ENCODE assay signal across 9 cellular contexts in the genomic region with DNA sequence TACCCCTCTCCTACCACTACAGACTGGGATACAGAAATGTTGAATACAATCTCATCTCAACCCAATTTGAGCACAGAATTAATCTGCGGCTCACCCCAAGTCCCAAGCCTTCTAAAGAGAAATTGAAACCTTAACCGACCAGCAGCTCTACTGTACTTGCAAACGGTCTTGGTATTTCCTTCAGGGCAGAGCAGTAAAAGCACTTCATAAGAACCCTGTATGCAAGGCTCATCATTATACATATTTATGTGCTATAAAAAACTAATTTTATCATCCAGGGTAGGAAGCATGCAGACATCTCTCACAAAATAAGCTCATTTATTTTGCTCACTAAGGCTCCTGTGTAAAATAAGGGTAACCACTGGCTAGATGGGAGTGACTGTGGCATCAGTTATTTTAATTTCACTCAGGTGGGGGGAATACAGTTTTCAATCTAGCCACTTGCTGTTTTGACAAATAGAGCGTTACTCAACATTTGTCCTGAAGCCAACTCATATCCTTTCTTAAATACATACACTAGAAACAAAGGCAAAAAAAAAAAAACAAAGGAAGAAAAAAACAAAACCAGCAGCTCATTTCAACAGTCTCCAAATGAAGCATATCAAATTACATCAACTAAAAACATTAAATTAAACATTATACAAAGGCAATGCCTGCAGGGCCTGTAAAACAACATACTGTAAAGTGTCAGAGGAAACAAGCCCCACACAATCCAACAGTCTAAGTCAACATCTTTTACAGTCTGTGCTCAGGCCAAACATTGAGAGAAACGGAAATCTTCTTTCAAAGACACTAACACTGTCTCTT.
DNase-seq lines count a peak whose midpoint lies in the region; ATAC-seq and TF ChIP-seq lines count a peak whose summit lies in the region.
"Had no signal": no experiment of that assay in that cellular context is flagged by ENCODE, and none has a peak within 500 bp of the region (broad histone marks: within the 10 kb centered on the region; RNA-seq: fewer than 3 reads in every experiment).

No MANE protein-coding gene starts in this region.

- ATAC-seq in CD4-positive, CD25-positive, alpha-beta regulatory T cell (ENCODE audit: low read depth in 2 of 2) = no peak
- ATAC-seq in HG03342 (IDR thresholded peaks at IDR 0.05; ENCODE audit: unreplicated experiment) = no peak
- ATAC-seq in GM21723 (IDR thresholded peaks at IDR 0.05; ENCODE audit: unreplicated experiment) = no peak
- no peak for ATAC-seq in GM19452 (IDR thresholded peaks at IDR 0.05; ENCODE audit: unreplicated experiment)

- H3K36me3 Mint-ChIP-seq in CD4-positive, CD25-positive, alpha-beta regulatory T cell = peaks cover 10% of the 10 kb centered on the region
- peaks cover 6% of the 10 kb centered on the region for H3K36me3 Mint-ChIP-seq in T-helper 2 cell treated with Interferon-gamma antibody and Interleukin-4, amounts not matched to agents 5 μg/mL and 100 μg/mL, for 36 hours (ENCODE audit: low read depth)

- no peaks in the 10 kb centered on the region for H4K20me1 ChIP-seq in Loucy (ENCODE audit: insufficient read depth, low read length, poor library complexity, severe bottlenecking)

- no peak for TF ChIP-seq POLR2A in lower leg skin (IDR thresholded peaks at IDR 0.05)

- no peak for TF ChIP-seq CTCF in Loucy (conservative IDR thresholded peaks at IDR 0.05; ENCODE audit: low read length)
- TF ChIP-seq CTCF in lower leg skin (IDR thresholded peaks at IDR 0.05) = no peak

- H3K4me2 ChIP-seq in Loucy (ENCODE audit: low read depth, low read length, poor library complexity, severe bottlenecking) = peak overlapping the region; percentile 31

- no peaks in the 10 kb centered on the region for H3K79me2 ChIP-seq in Loucy (ENCODE audit: insufficient read depth, low read length)

- no peak overlapping the region for H2AFZ ChIP-seq in Loucy (ENCODE audit: low read length)

- no peaks in the 10 kb centered on the region for H3K9me3 ChIP-seq in CD4-positive, CD25-positive, alpha-beta regulatory T cell (ENCODE audit: control insufficient read depth in 2 of 2, low read length in 2 of 2)
- no peaks in the 10 kb centered on the region for H3K9me3 ChIP-seq in Loucy (ENCODE audit: insufficient read depth, low read depth, low read length)

- no peaks in the 10 kb centered on the region for H3F3A ChIP-seq in Loucy (ENCODE audit: low read depth)

- H3K27ac ChIP-seq in CD4-positive, CD25-positive, alpha-beta regulatory T cell (ENCODE audit: insufficient read depth, low read length, poor library complexity, severe bottlenecking) = peak overlapping the region; percentile 19

- 44 to 48% methylated on average over 5 of the region's 5 CpGs for WGBS in lower leg skin, 2 donors

- H3K9ac ChIP-seq in Loucy (ENCODE audit: low read depth, low read length, poor library complexity, severe bottlenecking) = peak overlapping the region; percentile 22

- H3K4me1 Mint-ChIP-seq in CD4-positive, CD25-positive, alpha-beta regulatory T cell = peaks cover 11 to 26% (median 19%) of the 10 kb centered on the region in 4 donors
- peaks cover 13% of the 10 kb centered on the region for H3K4me1 Mint-ChIP-seq in T-helper 2 cell treated with Interferon-gamma antibody and Interleukin-4, amounts not matched to agents 5 μg/mL and 100 μg/mL, for 36 hours (ENCODE audit: low read depth)

- peak overlapping the region; percentile 48 to 96 (median 87) for H3K27ac Mint-ChIP-seq in CD4-positive, CD25-positive, alpha-beta regulatory T cell
- peak overlapping the region; percentile 56 for H3K27ac Mint-ChIP-seq in T-helper 2 cell treated with Interferon-gamma antibody and Interleukin-4, amounts not matched to agents 5 μg/mL and 100 μg/mL, for 36 hours

- H3K36me3 ChIP-seq in CD4-positive, CD25-positive, alpha-beta regulatory T cell (ENCODE audit: control insufficient read depth, insufficient read depth, low read length) = peaks cover 8% of the 10 kb centered on the region
- H3K36me3 ChIP-seq in Loucy (ENCODE audit: insufficient read depth, low read length) = no peaks in the 10 kb centered on the region

- H3K27me3 Mint-ChIP-seq in CD4-positive, CD25-positive, alpha-beta regulatory T cell = no peaks in the 10 kb centered on the region
- no peaks in the 10 kb centered on the region for H3K27me3 Mint-ChIP-seq in T-helper 2 cell treated with Interferon-gamma antibody and Interleukin-4, amounts not matched to agents 5 μg/mL and 100 μg/mL, for 36 hours (ENCODE audit: low read depth)

- intact Hi-C loops in lower leg skin (cut with DNase I; ENCODE audit: low total_unique reads) = no loop called here

- no peaks in the 10 kb centered on the region for H3K27me3 ChIP-seq in CD4-positive, CD25-positive, alpha-beta regulatory T cell (ENCODE audit: control insufficient read depth, insufficient read depth, low read length)
- no peaks in the 10 kb centered on the region for H3K27me3 ChIP-seq in Loucy (ENCODE audit: insufficient read depth, low read length, poor library complexity, severe bottlenecking)

- no peaks in the 10 kb centered on the region for H3K4me1 ChIP-seq in CD4-positive, CD25-positive, alpha-beta regulatory T cell (ENCODE audit: control insufficient read depth, insufficient read depth, low read length, poor library complexity, severe bottlenecking)
- peaks cover 8% of the 10 kb centered on the region for H3K4me1 ChIP-seq in Loucy (ENCODE audit: insufficient read depth, low read length, poor library complexity, severe bottlenecking)

- peak overlapping the region; percentile 5 to 90 (median 64) for H3K4me3 Mint-ChIP-seq in CD4-positive, CD25-positive, alpha-beta regulatory T cell
- H3K4me3 Mint-ChIP-seq in T-helper 2 cell treated with Interferon-gamma antibody and Interleukin-4, amounts not matched to agents 5 μg/mL and 100 μg/mL, for 36 hours = no peak overlapping the region

- H3K9me2 ChIP-seq in Loucy (replicated peaks; ENCODE audit: low read depth, low read length) = no peaks in the 10 kb centered on the region

- no peaks in the 10 kb centered on the region for H3K9me3 Mint-ChIP-seq in CD4-positive, CD25-positive, alpha-beta regulatory T cell
- H3K9me3 Mint-ChIP-seq in T-helper 2 cell treated with Interferon-gamma antibody and Interleukin-4, amounts not matched to agents 5 μg/mL and 100 μg/mL, for 36 hours = no peaks in the 10 kb centered on the region

- H3K4me3 ChIP-seq in CD4-positive, CD25-positive, alpha-beta regulatory T cell (ENCODE audit: low read depth, low read length) = peak overlapping the region; percentile 8
- H3K4me3 ChIP-seq in Loucy (ENCODE audit: low read length, poor library complexity, severe bottlenecking) (no peak overlapping the region), lower leg skin (ENCODE audit: low read depth, poor library complexity, severe bottlenecking) (no peak overlapping the region)

- DNase-seq in CD4-positive, CD25-positive, alpha-beta regulatory T cell = peak in 1 of 3 donors; percentile 34
- DNase-seq in T-helper 2 cell treated with Interferon-gamma antibody and Interleukin-4, amounts not matched to agents 5 μg/mL and 100 μg/mL, for 36 hours (ENCODE audit: low spot score) = no peak
- DNase-seq in kidney glomerular epithelial cell (lab: John Stamatoyannopoulos, UW) (peak; percentile 38), lower leg skin (ENCODE audit: low spot score in 2 of 2) (no peak)
- DNase-seq: GDM1 had no signal
